In the genomic region with DNA sequence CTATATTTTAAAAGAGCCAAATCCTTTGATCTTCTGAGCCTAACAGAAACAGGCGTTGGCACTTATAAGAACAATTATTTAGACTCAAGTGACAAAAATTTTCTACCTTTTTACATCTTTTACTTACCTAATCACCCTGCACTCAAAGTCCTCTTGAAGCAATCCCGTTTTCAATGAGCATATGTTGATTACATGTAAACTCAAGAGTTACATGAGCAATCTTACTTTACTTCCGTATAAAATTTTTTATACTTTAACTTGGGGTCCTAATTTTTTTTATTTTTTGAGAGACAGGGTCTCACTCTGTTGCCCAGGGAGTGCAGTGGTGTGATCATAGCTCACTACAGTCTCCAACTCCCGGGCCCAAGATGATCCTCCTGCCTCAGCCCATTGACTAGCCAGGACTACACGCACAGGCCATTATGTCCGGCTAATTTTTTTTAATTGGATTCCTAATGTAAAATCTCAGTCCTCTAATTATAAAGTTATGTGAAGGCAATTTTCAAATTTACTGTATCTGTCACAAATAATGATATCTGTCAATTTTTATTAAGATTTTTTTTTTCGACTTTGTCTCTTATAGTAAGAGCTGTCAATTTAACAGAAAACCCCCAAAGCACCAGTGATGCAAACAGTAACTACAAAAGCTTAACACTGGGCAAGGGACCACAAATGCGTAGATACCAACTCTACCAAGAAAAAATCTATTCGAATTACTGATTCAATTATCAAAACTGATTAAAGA, we compare ENCODE assay signal across 8 cellular contexts. TPM values are rescaled to one million over a fixed set of nuclear protein-coding genes. Genes with fewer than 3 reads are reported as not detected.
DNase-seq lines count a peak whose midpoint lies in the region; ATAC-seq, FAIRE-seq and TF ChIP-seq lines count a peak whose summit lies in the region.
"Had no signal": no experiment of that assay in that cellular context is flagged by ENCODE, and none has a peak within 500 bp of the region (broad histone marks: within the 10 kb centered on the region; RNA-seq: fewer than 3 reads in every experiment).

No MANE protein-coding gene starts in this region.

- no peak for TF ChIP-seq POLR2A in gastroesophageal sphincter (IDR thresholded peaks at IDR 0.05)

- H3K4me3 ChIP-seq in HEK293 (ENCODE audit: low read depth, low read length) (peak overlapping the region; percentile 92), WERI-Rb-1 (ENCODE audit: low read depth, low read length) (peak overlapping the region; percentile 100), gastroesophageal sphincter (peak overlapping the region; percentile 77 to 95), smooth muscle cell (peak overlapping the region; percentile 92)

- DNase-seq in WERI-Rb-1 (no peak), smooth muscle cell (lab: John Stamatoyannopoulos, UW; ENCODE audit: unreplicated experiment) (no peak), NCI-H345 treated with DMSO at 0.1 percent for 48 hours (lab: John Stamatoyannopoulos, UW; ENCODE audit: unreplicated experiment) (no peak), HTR-8/SVneo (ENCODE audit: insufficient read length, low spot score) (no peak)
- DNase-seq: NCI-H1694 had no signal

- TF ChIP-seq EP300 in gastroesophageal sphincter (IDR thresholded peaks at IDR 0.05): no peak

- FAIRE-seq in HTR-8/SVneo (lab: Jason Lieb, UNC): no peak

- H3K27ac ChIP-seq in HEK293 (ENCODE audit: extremely low read depth, low read depth, low read length) (no peak overlapping the region), WERI-Rb-1 (peak overlapping the region; percentile 100), gastroesophageal sphincter (peak overlapping the region; percentile 96 to 100 (median 98)), smooth muscle cell (ENCODE audit: low read depth) (peak overlapping the region; percentile 74)

- H2AFZ ChIP-seq in smooth muscle cell (ENCODE audit: low read depth): no peak overlapping the region

- peaks cover 67% of the 10 kb centered on the region for H4K20me1 ChIP-seq in smooth muscle cell (ENCODE audit: low read depth)

- WGBS in gastroesophageal sphincter (ENCODE audit: low coverage in 1 of 2), 2 donors: 7 to 13% methylated on average over 9 of the region's 9 CpGs
- 31% methylated on average over 9 of the region's 9 CpGs for WGBS in smooth muscle cell (ENCODE audit: low lambda C conversion rate)

- POLR2A ChIA-PET in HEK293 (lab: Yijun Ruan, JAX): interaction anchor here (0.7 to 1.4 kb wide), 2 partner anchors 54 to 229 kb away, joined by 3 to 5 read pairs; a partner anchor contains a TSS

- H3K79me2 ChIP-seq in smooth muscle cell (ENCODE audit: low read depth): peaks cover 68% of the 10 kb centered on the region

- H3F3A ChIP-seq in smooth muscle cell (ENCODE audit: low read depth): peaks cover 15% of the 10 kb centered on the region

- CTCF ChIA-PET in HEK293 (lab: Yijun Ruan, JAX): interaction anchor here (0.7 to 5.8 kb wide), 3 partner anchors 99 to 149 kb away, joined by 3 to 33 read pairs (median 20); no protein-coding TSS in a partner anchor

- H3K4me1 ChIP-seq in HEK293 (ENCODE audit: control insufficient read depth, insufficient read depth, low read length) (peaks cover 27% of the 10 kb centered on the region), gastroesophageal sphincter (peaks cover 7 to 61% (median 16%) of the 10 kb centered on the region in 3 donors), smooth muscle cell (ENCODE audit: low read depth) (peaks cover 46% of the 10 kb centered on the region)

- TF ChIP-seq CTCF in HEK293 (tag by site-specific recombination; IDR thresholded peaks at IDR 0.05): no peak
- TF ChIP-seq CTCF in WERI-Rb-1 (IDR thresholded peaks at IDR 0.05; ENCODE audit: low read depth, low read length): no peak
- no peak for TF ChIP-seq CTCF in gastroesophageal sphincter (IDR thresholded peaks at IDR 0.05)
- no peak for TF ChIP-seq CTCF in smooth muscle cell (IDR thresholded peaks at IDR 0.05; ENCODE audit: borderline replicate concordance, insufficient read depth, poor library complexity, severe bottlenecking)

- H3K36me3 ChIP-seq in HEK293 (ENCODE audit: control insufficient read depth in 2 of 2, insufficient read depth in 1 of 2, low read length in 2 of 2) (peaks cover 2 to 35% of the 10 kb centered on the region in 2 experiments; a peak in 2 of 3 replicates), WERI-Rb-1 (peaks cover 62% of the 10 kb centered on the region), gastroesophageal sphincter (peaks cover 0 to 5% of the 10 kb centered on the region in 2 donors), smooth muscle cell (ENCODE audit: low read depth) (no peaks in the 10 kb centered on the region)

- H3K27me3 ChIP-seq in WERI-Rb-1 (ENCODE audit: insufficient read depth, low read depth, severe bottlenecking) (no peaks in the 10 kb centered on the region), gastroesophageal sphincter (no peaks in the 10 kb centered on the region), smooth muscle cell (ENCODE audit: low read depth) (no peaks in the 10 kb centered on the region)

- peak overlapping the region; percentile 87 for H3K4me2 ChIP-seq in smooth muscle cell

- no peaks in the 10 kb centered on the region for H3K9me3 ChIP-seq in HEK293 (ENCODE audit: control insufficient read depth, insufficient read depth, low read depth, low read length)
- H3K9me3 ChIP-seq in WERI-Rb-1 (ENCODE audit: severe bottlenecking): no peaks in the 10 kb centered on the region
- H3K9me3 ChIP-seq in gastroesophageal sphincter: no peaks in the 10 kb centered on the region
- H3K9me3 ChIP-seq in smooth muscle cell (replicated peaks; ENCODE audit: low read depth): no peaks in the 10 kb centered on the region

- no peak for ATAC-seq in gastroesophageal sphincter
- ATAC-seq in GM21381 (IDR thresholded peaks at IDR 0.05; ENCODE audit: unreplicated experiment): no peak

- H3K9ac ChIP-seq in smooth muscle cell (ENCODE audit: low read depth): peak overlapping the region; percentile 28

TF ChIP-seq in HEK293, 187 proteins besides CTCF, POLR2A, EP300 and RAD21:
- TF ChIP-seq, protein P1, sequence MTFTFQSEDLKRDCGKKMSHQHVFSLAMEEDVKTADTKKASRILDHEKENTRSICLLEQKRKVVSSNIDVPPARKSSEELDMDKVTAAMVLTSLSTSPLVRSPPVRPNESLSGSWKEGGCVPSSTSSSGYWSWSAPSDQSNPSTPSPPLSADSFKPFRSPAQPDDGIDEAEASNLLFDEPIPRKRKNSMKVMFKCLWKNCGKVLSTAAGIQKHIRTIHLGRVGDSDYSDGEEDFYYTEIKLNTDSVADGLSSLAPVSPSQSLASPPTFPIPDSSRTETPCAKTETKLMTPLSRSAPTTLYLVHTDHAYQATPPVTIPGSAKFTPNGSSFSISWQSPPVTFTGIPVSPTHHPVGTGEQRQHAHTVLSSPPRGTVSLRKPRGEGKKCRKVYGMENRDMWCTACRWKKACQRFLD (tag by site-specific recombination; IDR thresholded peaks at IDR 0.05): no peak
- TF ChIP-seq KLF7 (tag by site-specific recombination; IDR thresholded peaks at IDR 0.05; ENCODE audit: borderline replicate concordance) (no peak), ZNF544 (tag by site-specific recombination; IDR thresholded peaks at IDR 0.05) (no peak), GFI1B (tag by site-specific recombination; IDR thresholded peaks at IDR 0.05) (no peak)
TF ChIP-seq in HEK293: peak in this region for 0.

RNA-seq across cellular contexts. Expression of a gene that starts 2.2 kb away (rescaled TPM):
- 1,000 to 10,000 TPM in 1 of 4 donors, 100 to 1,000 TPM in 3; 842 to 1,190 (median 952) TPM for total RNA-seq in gastroesophageal sphincter
- total RNA-seq in smooth muscle cell: 937 and 981 TPM in 2 replicates
- 930 and 1,035 TPM in 2 replicates for polyA plus RNA-seq in smooth muscle cell

RNA-seq across cellular contexts. Expression of a gene that starts 19.1 kb away (rescaled TPM):
- total RNA-seq in gastroesophageal sphincter (under 1 TPM in 2 of 4 donors, not detected in 2; 0.23 to 0.67 TPM), smooth muscle cell (0.36 and 0.54 TPM in 2 replicates)
- 1.9 TPM in 1 of 2 replicates, not detected in the other for polyA plus RNA-seq in smooth muscle cell
